Comparison of ENCODE assay signal across 13 cellular contexts in the genomic region with DNA sequence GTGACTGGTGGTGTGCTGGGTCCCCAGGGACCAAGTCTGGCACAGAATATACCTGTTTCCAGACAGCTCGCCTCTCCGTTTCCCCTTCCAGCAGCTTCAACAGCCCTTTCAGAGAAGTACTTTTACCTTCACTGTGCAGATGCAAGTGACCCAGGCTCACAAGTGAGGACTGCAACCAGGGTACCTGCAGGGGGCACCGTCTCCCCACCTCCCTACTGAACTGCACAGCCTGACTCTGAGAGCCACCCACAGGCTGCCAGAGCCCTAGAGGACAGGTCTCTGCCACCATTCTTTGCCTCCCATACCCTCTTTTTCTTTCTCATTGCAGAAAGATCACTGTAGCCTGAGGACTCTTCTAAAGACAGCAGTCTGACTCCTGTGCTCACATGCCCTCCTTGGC.
A peak's percentile ranks its signal among the peaks of the same experiment; 100 is the strongest.
DNase-seq lines count a peak whose midpoint lies in the region; ATAC-seq and TF ChIP-seq lines count a peak whose summit lies in the region.
"Had no signal": no experiment of that assay in that cellular context is flagged by ENCODE, and none has a peak within 500 bp of the region (broad histone marks: within the 10 kb centered on the region; RNA-seq: fewer than 3 reads in every experiment).

No MANE protein-coding gene starts in this region.

- peak; percentile 19 for DNase-seq in GM03348 (ENCODE audit: low spot score)
- DNase-seq in NB4 (ENCODE audit: low read depth) = peak; percentile 39
- no peak for DNase-seq in epithelial cell of esophagus (ENCODE audit: low read depth)
- no peak for DNase-seq in NCI-H2029 treated with DMSO at 0.1 percent for 48 hours (lab: John Stamatoyannopoulos, UW)
- no peak for DNase-seq in T1000 (lab: John Stamatoyannopoulos, UW)
- DNase-seq: colonic mucosa; GDM1; stimulated activated CD4-positive, alpha-beta T cell treated with anti-CD3 and anti-CD28 coated beads, Interleukin-12 subunit alpha, Interleukin-12 subunit beta, amount 100 ng/mL, for 4 hours; upper lobe of right lung had no signal

- no peak for ATAC-seq in HG03520 (IDR thresholded peaks at IDR 0.05; ENCODE audit: unreplicated experiment)
- ATAC-seq in GM18519 (IDR thresholded peaks at IDR 0.05; ENCODE audit: low FRiP score, unreplicated experiment) = no peak
- ATAC-seq: upper lobe of right lung had no signal

- TF ChIP-seq CTCF in 22Rv1 (IDR thresholded peaks at IDR 0.05) (peak; percentile 23), NB4 (IDR thresholded peaks at IDR 0.05; ENCODE audit: low read depth, low read length) (peak; percentile 55), epithelial cell of esophagus (IDR thresholded peaks at IDR 0.05; ENCODE audit: insufficient read depth, low read depth, low read length, missing control alignments) (peak; percentile 21)

- TF ChIP-seq POLR2A in NB4 (IDR thresholded peaks at IDR 0.05; ENCODE audit: extremely low read depth, insufficient read length) = no peak

- no peak overlapping the region for H3K27ac ChIP-seq in 22Rv1
- H3K27ac ChIP-seq: colonic mucosa, upper lobe of right lung had no signal

- H3K4me3 ChIP-seq in NB4 (ENCODE audit: low read depth, low read length) (no peak overlapping the region), epithelial cell of esophagus (ENCODE audit: low read length) (no peak overlapping the region)
- H3K4me3 ChIP-seq: colonic mucosa, lung, upper lobe of right lung had no signal

Comparison
In these comparisons a context has a peak if more than half of its experiments do, and no peak if none do; other contexts are left out.
1. DNase-seq: peak in GM03348 (single experiment) and NB4 (single experiment); none in epithelial cell of esophagus (single experiment), NCI-H2029 treated with DMSO at 0.1 percent for 48 hours (single experiment) and T1000 (single experiment).
2. Peak in every context shown above with its lines, with median percentiles within 50 percentile points of each other: CTCF ChIP-seq.